ENCODE assay signal across 12 cellular contexts in the genomic region with DNA sequence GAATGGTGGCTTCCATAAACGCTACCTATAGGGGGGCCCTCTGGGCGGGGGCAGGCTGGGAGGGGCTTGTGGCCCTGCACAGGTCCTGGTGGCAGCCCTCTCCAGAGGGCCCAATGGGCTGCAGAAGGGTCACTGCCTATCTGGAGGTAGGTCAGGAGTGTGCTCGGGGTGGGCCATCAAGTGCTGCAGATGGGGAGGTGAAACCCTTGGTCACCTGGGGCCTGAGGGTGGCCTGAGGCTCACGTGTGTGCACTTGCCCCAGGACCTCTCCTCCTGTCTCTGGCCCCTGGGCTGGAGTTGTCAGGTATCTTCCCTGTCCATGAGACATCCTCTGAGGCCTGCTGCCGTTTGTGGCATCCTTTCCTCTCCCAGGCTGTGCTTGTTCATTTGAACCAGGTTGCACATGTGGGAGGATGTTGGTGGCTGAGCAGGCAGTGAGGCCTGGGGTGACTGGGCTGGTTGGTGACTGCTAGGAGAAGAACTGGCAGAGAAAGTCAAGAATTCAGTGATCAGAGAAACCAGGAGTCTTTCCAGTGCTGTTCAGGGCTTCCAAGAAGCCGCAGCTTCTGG. TPM values are rescaled to one million over a fixed set of nuclear protein-coding genes. Genes with fewer than 3 reads are reported as not detected.
DNase-seq lines count a peak whose midpoint lies in the region; ATAC-seq and TF ChIP-seq lines count a peak whose summit lies in the region.
"Had no signal": no experiment of that assay in that cellular context is flagged by ENCODE, and none has a peak within 500 bp of the region (broad histone marks: within the 10 kb centered on the region; RNA-seq: fewer than 3 reads in every experiment).

No MANE protein-coding gene starts in this region.

- WGBS in psoas muscle, 3 donors: 79 to 92% (median 82%) methylated on average over 6 of the region's 6 CpGs

- CTCF ChIA-PET in MCF 10A (lab: Yijun Ruan, JAX): interaction anchor here (0.5 to 21.4 kb wide), 4 partner anchors 11 to 60 kb away, joined by 3 to 923 read pairs (median 12); a partner anchor contains a TSS

- DNase-seq in CD14-positive monocyte (ENCODE audit: low spot score) (peak; percentile 23), HFFc6 (no peak), psoas muscle (peak in 1 of 2 donors; percentile 41), MCF 10A (ENCODE audit: unreplicated experiment) (no peak)
- DNase-seq: colonic mucosa, COR-L47, HCEC 1CT, MG63 had no signal

- H3K27ac ChIP-seq in psoas muscle: peak overlapping the region; percentile 27
- H3K27ac ChIP-seq: colonic mucosa had no signal

- POLR2A ChIA-PET in MCF 10A (lab: Yijun Ruan, JAX): no interaction called here

- no peaks in the 10 kb centered on the region for H3K27me3 Mint-ChIP-seq in CD14-positive monocyte (ENCODE audit: low read depth in 3 of 3)
- H3K27me3 Mint-ChIP-seq in HFFc6 (ENCODE audit: insufficient read depth): peaks cover 5% of the 10 kb centered on the region; the same call in 1 of the 2 replicates
- no peaks in the 10 kb centered on the region for H3K27me3 Mint-ChIP-seq in dendritic cell treated with granulocyte-macrophage colony-stimulating factor and Interleukin-4, amounts not matched to agents 40 ng/mL and 50 ng/mL, for 4 days
- no peaks in the 10 kb centered on the region for H3K27me3 Mint-ChIP-seq in MCF 10A (ENCODE audit: insufficient read depth, unreplicated experiment)

- peaks cover 93 to 100% of the 10 kb centered on the region in 2 donors for H3K36me3 Mint-ChIP-seq in CD14-positive monocyte
- H3K36me3 Mint-ChIP-seq in HFFc6 (ENCODE audit: low read depth): peaks cover 45% of the 10 kb centered on the region
- peaks cover 99% of the 10 kb centered on the region for H3K36me3 Mint-ChIP-seq in dendritic cell treated with granulocyte-macrophage colony-stimulating factor and Interleukin-4, amounts not matched to agents 40 ng/mL and 50 ng/mL, for 4 days (ENCODE audit: low read depth)
- peaks cover 78% of the 10 kb centered on the region for H3K36me3 Mint-ChIP-seq in MCF 10A (ENCODE audit: insufficient read depth, unreplicated experiment)

- H3K4me3 Mint-ChIP-seq in CD14-positive monocyte: no peak overlapping the region
- H3K4me3 Mint-ChIP-seq in HFFc6: no peak overlapping the region
- no peak overlapping the region for H3K4me3 Mint-ChIP-seq in dendritic cell treated with granulocyte-macrophage colony-stimulating factor and Interleukin-4, amounts not matched to agents 40 ng/mL and 50 ng/mL, for 4 days
- no peak overlapping the region for H3K4me3 Mint-ChIP-seq in MCF 10A (ENCODE audit: unreplicated experiment)

- H3K9me3 Mint-ChIP-seq in CD14-positive monocyte: peaks cover 0 to 3% (median 0%) of the 10 kb centered on the region in 7 donors
- no peaks in the 10 kb centered on the region for H3K9me3 Mint-ChIP-seq in HFFc6
- no peaks in the 10 kb centered on the region for H3K9me3 Mint-ChIP-seq in dendritic cell treated with granulocyte-macrophage colony-stimulating factor and Interleukin-4, amounts not matched to agents 40 ng/mL and 50 ng/mL, for 4 days
- no peaks in the 10 kb centered on the region for H3K9me3 Mint-ChIP-seq in MCF 10A (ENCODE audit: unreplicated experiment)

- TF ChIP-seq CTCF in CD14-positive monocyte (IDR thresholded peaks at IDR 0.05) (no peak), HFFc6 (IDR thresholded peaks at IDR 0.05) (no peak), psoas muscle (IDR thresholded peaks at IDR 0.05) (no peak), MCF 10A (IDR thresholded peaks at IDR 0.05; ENCODE audit: unreplicated experiment) (no peak)

- intact Hi-C loops in CD14-positive monocyte (cut with micrococcal nuclease) (no loop called here), psoas muscle (cut with DNase I) (no loop called here), MCF 10A (cut with micrococcal nuclease) (no loop called here)
- intact Hi-C loops in dendritic cell treated with granulocyte-macrophage colony-stimulating factor and Interleukin-4, amounts not matched to agents 40 ng/mL and 50 ng/mL, for 4 days (cut with micrococcal nuclease): no loop called here

- no peaks in the 10 kb centered on the region for H3K27me3 ChIP-seq in psoas muscle (ENCODE audit: insufficient read depth in 3 of 3, low read length in 2 of 3)
- H3K27me3 ChIP-seq: colonic mucosa, MG63 had no signal

- peaks cover 5% of the 10 kb centered on the region for H3K4me1 ChIP-seq in psoas muscle
- H3K4me1 ChIP-seq: colonic mucosa had no signal

- peaks cover 6 to 92% of the 10 kb centered on the region in 2 donors for H3K36me3 ChIP-seq in psoas muscle (ENCODE audit: insufficient read depth in 1 of 2, low read depth in 1 of 2)

- no peak overlapping the region for H3K4me3 ChIP-seq in psoas muscle
- H3K4me3 ChIP-seq: colonic mucosa, MG63 had no signal

- BruUV-seq in MCF 10A (replicated peaks; lab: Mats Ljungman, UMichigan): no TSS peak

- peaks cover 26% of the 10 kb centered on the region for H3K4me1 Mint-ChIP-seq in CD14-positive monocyte
- peaks cover 10% of the 10 kb centered on the region for H3K4me1 Mint-ChIP-seq in HFFc6 (ENCODE audit: low read depth)
- H3K4me1 Mint-ChIP-seq in dendritic cell treated with granulocyte-macrophage colony-stimulating factor and Interleukin-4, amounts not matched to agents 40 ng/mL and 50 ng/mL, for 4 days (ENCODE audit: low read depth): peaks cover 50% of the 10 kb centered on the region
- peaks cover 3% of the 10 kb centered on the region for H3K4me1 Mint-ChIP-seq in MCF 10A (ENCODE audit: insufficient read depth, unreplicated experiment)

- H3K9me3 ChIP-seq in psoas muscle: no peaks in the 10 kb centered on the region
- H3K9me3 ChIP-seq: colonic mucosa, MG63 had no signal

- no peak for ATAC-seq in psoas muscle
- ATAC-seq in GM18861 (IDR thresholded peaks at IDR 0.05; ENCODE audit: unreplicated experiment): no peak
- no peak for ATAC-seq in GM19455 (IDR thresholded peaks at IDR 0.05; ENCODE audit: unreplicated experiment)
- ATAC-seq: activated CD4-positive, CD25-positive, alpha-beta regulatory T cell treated with anti-CD3 and anti-CD28 coated beads, Interleukin-2, amount 50 U/mL, for 24 hours had no signal

- H3K27ac Mint-ChIP-seq in CD14-positive monocyte: peak overlapping the region in 4 of 7 donors; percentile 9 to 79 (median 26)
- peak overlapping the region; percentile 26; the same call in 1 of the 2 replicates for H3K27ac Mint-ChIP-seq in HFFc6
- H3K27ac Mint-ChIP-seq in dendritic cell treated with granulocyte-macrophage colony-stimulating factor and Interleukin-4, amounts not matched to agents 40 ng/mL and 50 ng/mL, for 4 days: peak overlapping the region; percentile 23
- no peak overlapping the region for H3K27ac Mint-ChIP-seq in MCF 10A (ENCODE audit: low read depth, unreplicated experiment)

RNA-seq across cellular contexts. Expression of a gene that starts 21.1 kb away (rescaled TPM):
- not detected for polyA plus RNA-seq in CD14-positive monocyte
- total RNA-seq in HFFc6 (2021; fragmentation: NEBNext Ultra II Directional; extraction: Animal tissue kit (Norgen Biotek cat#: 25700)): not detected
- not detected for total RNA-seq in psoas muscle
- under 1 TPM in 1 of 3 donors, not detected in 2; 0.01 TPM for polyA plus RNA-seq in psoas muscle
- not detected in 2 replicates for total RNA-seq in MCF 10A (2022)
- total RNA-seq: colonic mucosa had no signal
